ENCODE assay signal across 28 cellular contexts in the genomic region with DNA sequence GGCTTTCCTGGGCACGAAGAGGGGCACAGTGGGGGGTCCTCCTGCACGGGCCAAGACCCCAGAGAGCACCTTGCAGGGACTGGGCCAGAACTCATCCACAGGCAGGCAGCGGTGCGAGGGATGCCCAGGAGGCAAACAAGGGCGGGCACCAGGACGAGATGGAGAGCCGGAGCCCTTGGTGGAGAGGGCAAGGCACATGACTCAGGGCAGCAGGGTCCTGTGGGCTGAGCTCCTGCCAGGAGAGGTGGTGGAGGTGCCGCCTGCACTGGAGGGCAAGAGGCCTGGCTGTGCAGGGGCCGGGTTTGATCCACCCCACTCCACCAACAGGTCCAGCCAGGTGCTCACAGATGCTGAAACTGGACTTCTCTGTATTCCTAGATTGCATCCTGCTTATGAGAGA.
"Had no signal": no experiment of that assay in that cellular context is flagged by ENCODE, and none has a peak within 500 bp of the region (broad histone marks: within the 10 kb centered on the region; RNA-seq: fewer than 3 reads in every experiment).

No MANE protein-coding gene starts in this region.

- H3K27me3 Mint-ChIP-seq: stimulated activated naive B cell treated with anti-CD40 and anti-IgM and Interleukin-4, amounts not matched to agents 10 μg/mL and 1 μg/mL and 100 μg/mL, for 72 hours; stimulated activated naive CD8-positive, alpha-beta T cell treated with anti-CD3 and anti-CD28 coated beads, Interleukin-15, Interleukin-2, amounts not matched to agents 100 ng/mL and 50 ng/mL, for 24 hours had no signal

- H3K27ac ChIP-seq: neural progenitor cell, neutrophil, pancreas, psoas muscle, right lobe of liver, sigmoid colon, stomach, thoracic aorta, thyroid gland, tibial nerve, upper lobe of left lung, uterus had no signal

- ATAC-seq: naive thymus-derived CD4-positive, alpha-beta T cell; natural killer cell; pancreas; psoas muscle; right cardiac atrium; right lobe of liver; stimulated activated naive B cell treated with anti-CD40 and anti-IgM and Interleukin-4, amounts not matched to agents 10 μg/mL and 1 μg/mL and 100 μg/mL, for 72 hours had no signal

- H3K27ac Mint-ChIP-seq: naive thymus-derived CD4-positive, alpha-beta T cell; natural killer cell; nephron; neural progenitor cell; progenitor cell of endocrine pancreas; stimulated activated naive B cell treated with anti-CD40 and anti-IgM and Interleukin-4, amounts not matched to agents 10 μg/mL and 1 μg/mL and 100 μg/mL, for 72 hours; stimulated activated naive CD8-positive, alpha-beta T cell treated with anti-CD3 and anti-CD28 coated beads, Interleukin-15, Interleukin-2, amounts not matched to agents 100 ng/mL and 50 ng/mL, for 24 hours had no signal

- H3K36me3 ChIP-seq: neural progenitor cell, neutrophil, pancreas, right lobe of liver, sigmoid colon, stomach, thoracic aorta, thyroid gland, tibial nerve, upper lobe of left lung, uterus had no signal

- H3K27me3 ChIP-seq: neural progenitor cell, neutrophil, pancreas, right lobe of liver, thyroid gland, tibial nerve, upper lobe of left lung, uterus had no signal

- H3K4me2 ChIP-seq: neural progenitor cell had no signal

- H2AFZ ChIP-seq: neural progenitor cell had no signal

- DNase-seq: naive thymus-derived CD4-positive, alpha-beta T cell; natural killer cell; nucleus accumbens; psoas muscle; right cardiac atrium; right lobe of liver; sigmoid colon; small intestine; stimulated activated CD4-positive, alpha-beta T cell treated with anti-CD3 and anti-CD28 coated beads, Interleukin-12 subunit alpha, Interleukin-12 subunit beta, amount 100 ng/mL, for 4 hours; stimulated activated CD4-positive, alpha-beta T cell treated with anti-CD3 and anti-CD28 coated beads, Interleukin-1b, Interleukin-23, amount 100 ng/mL, for 48 hours; stimulated activated CD4-positive, alpha-beta T cell treated with anti-CD3 and anti-CD28 coated beads, Interleukin-4, amount 100 ng/mL, for 1 hour; stimulated activated CD4-positive, alpha-beta T cell treated with anti-CD3 and anti-CD28 coated beads, Interleukin-4, amount 100 ng/mL, for 4 hours; stimulated activated CD8-positive, alpha-beta memory T cell treated with anti-CD3 and anti-CD28 coated beads, Interleukin-4, amount 100 ng/mL, for 48 hours; stimulated activated naive B cell treated with anti-CD40 and anti-IgM and Interleukin-4, amounts not matched to agents 10 μg/mL and 1 μg/mL and 100 μg/mL, for 72 hours; stimulated activated naive CD4-positive, alpha-beta T cell treated with Interleukin-2 at 50 U/mL for 16 hours; stomach; thyroid gland; trophoblast cell; upper lobe of left lung; uterus had no signal

- H3K4me1 ChIP-seq: psoas muscle, right lobe of liver, sigmoid colon, stomach, upper lobe of left lung, uterus had no signal

- H3K9me3 ChIP-seq: neutrophil, pancreas, psoas muscle, right lobe of liver, sigmoid colon, stomach, thoracic aorta, thyroid gland, tibial nerve, upper lobe of left lung, uterus had no signal

- FAIRE-seq: pancreas, small intestine had no signal

- H3K9me3 Mint-ChIP-seq: naive thymus-derived CD4-positive, alpha-beta T cell; natural killer cell; nephron; neural progenitor cell; stimulated activated naive CD8-positive, alpha-beta T cell treated with anti-CD3 and anti-CD28 coated beads, Interleukin-15, Interleukin-2, amounts not matched to agents 100 ng/mL and 50 ng/mL, for 24 hours had no signal

- H3K4me3 Mint-ChIP-seq: naive thymus-derived CD4-positive, alpha-beta T cell; natural killer cell; nephron; neural progenitor cell; stimulated activated naive B cell treated with anti-CD40 and anti-IgM and Interleukin-4, amounts not matched to agents 10 μg/mL and 1 μg/mL and 100 μg/mL, for 72 hours; stimulated activated naive CD8-positive, alpha-beta T cell treated with anti-CD3 and anti-CD28 coated beads, Interleukin-15, Interleukin-2, amounts not matched to agents 100 ng/mL and 50 ng/mL, for 24 hours had no signal

- H3K9ac ChIP-seq: neural progenitor cell had no signal

- H3K36me3 Mint-ChIP-seq: naive thymus-derived CD4-positive, alpha-beta T cell; natural killer cell; stimulated activated naive B cell treated with anti-CD40 and anti-IgM and Interleukin-4, amounts not matched to agents 10 μg/mL and 1 μg/mL and 100 μg/mL, for 72 hours had no signal

- H3K4me1 Mint-ChIP-seq: natural killer cell; stimulated activated naive B cell treated with anti-CD40 and anti-IgM and Interleukin-4, amounts not matched to agents 10 μg/mL and 1 μg/mL and 100 μg/mL, for 72 hours had no signal

- H3K4me3 ChIP-seq: neural progenitor cell, pancreas, psoas muscle, right lobe of liver, sigmoid colon, stomach, thoracic aorta, thyroid gland, tibial nerve, upper lobe of left lung, uterus had no signal
